In the genomic region with DNA sequence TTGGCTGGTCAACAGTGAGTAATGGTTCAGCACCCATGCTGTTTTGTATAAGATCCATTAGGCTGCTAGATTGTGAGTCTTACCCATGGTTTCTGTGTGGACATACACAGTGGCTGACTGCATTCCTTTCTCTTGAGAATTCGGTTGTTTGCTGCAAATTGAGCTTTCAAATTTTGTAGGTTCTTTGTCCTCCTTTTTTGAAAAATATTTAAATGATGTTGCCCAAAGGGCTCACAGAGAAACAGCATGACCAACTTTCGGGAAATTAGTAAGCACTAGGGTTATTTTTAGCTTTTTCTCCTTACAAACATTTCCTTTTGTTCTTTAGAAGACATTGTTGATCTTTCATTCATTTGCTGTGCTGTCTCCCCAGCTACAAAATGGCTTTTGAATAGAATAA, we compare ENCODE assay signal across 14 cellular contexts.
DNase-seq lines count a peak whose midpoint lies in the region; ATAC-seq and TF ChIP-seq lines count a peak whose summit lies in the region.
"Had no signal": no experiment of that assay in that cellular context is flagged by ENCODE, and none has a peak within 500 bp of the region (broad histone marks: within the 10 kb centered on the region; RNA-seq: fewer than 3 reads in every experiment).

No MANE protein-coding gene starts in this region.

- peak overlapping the region; percentile 91 for H3K27ac Mint-ChIP-seq in HFFc6
- no peak overlapping the region for H3K27ac Mint-ChIP-seq in glutamatergic neuron (ENCODE audit: unreplicated experiment)
- H3K27ac Mint-ChIP-seq: activated CD8-positive, alpha-beta T cell treated with anti-CD3 and anti-CD28 coated beads, Interleukin-2, amount 10 ng/mL, durations not matched to agents 7 days and 5 days; T-helper 2 cell treated with Interferon-gamma antibody and Interleukin-4, amounts not matched to agents 5 μg/mL and 100 μg/mL, for 36 hours had no signal

- H3K36me3 Mint-ChIP-seq in HFFc6 (ENCODE audit: low read depth), result peaks cover 46% of the 10 kb centered on the region
- H3K36me3 Mint-ChIP-seq in glutamatergic neuron (ENCODE audit: unreplicated experiment), result peaks cover 30% of the 10 kb centered on the region

- TF ChIP-seq CTCF in HFFc6 (IDR thresholded peaks at IDR 0.05) (no peak), astrocyte of the spinal cord (IDR thresholded peaks at IDR 0.05; ENCODE audit: low read depth, low read length) (no peak), glutamatergic neuron (IDR thresholded peaks at IDR 0.05; ENCODE audit: partially characterized antibody, unreplicated experiment) (no peak)

- DNase-seq in HFFc6 (peak; percentile 90), astrocyte of the spinal cord (ENCODE audit: low read depth, low spot score) (peak; percentile 86), hepatic stellate cell (ENCODE audit: low spot score) (peak; percentile 50), substantia nigra (lab: John Stamatoyannopoulos, UW) (peak in 3 of 49 donors; percentile 28 to 38 (median 38)), OCI-M1 (lab: John Stamatoyannopoulos, UW) (no peak), glutamatergic neuron (no peak), H4 (ENCODE audit: low spot score) (no peak)
- DNase-seq: activated CD8-positive, alpha-beta T cell treated with anti-CD3 and anti-CD28 coated beads, Interleukin-2, amount 10 ng/mL, durations not matched to agents 7 days and 5 days; activated naive CD4-positive, alpha-beta T cell treated with anti-CD3 and anti-CD28 coated beads, Interleukin-2, amount 10 ng/mL, durations not matched to agents 7 days and 5 days; Calu3; effector CD8-positive, alpha-beta T cell; testis had no signal

- no peak for ATAC-seq in HG03354 (IDR thresholded peaks at IDR 0.05; ENCODE audit: poor library complexity, severe bottlenecking, unreplicated experiment)
- ATAC-seq: activated CD8-positive, alpha-beta T cell treated with anti-CD3 and anti-CD28 coated beads, Interleukin-2, amount 10 ng/mL, durations not matched to agents 7 days and 5 days had no signal

- H3K4me3 ChIP-seq in astrocyte of the spinal cord (ENCODE audit: low read depth, low read length), result no peak overlapping the region
- H3K4me3 ChIP-seq: testis had no signal

- H3K4me1 Mint-ChIP-seq in HFFc6 (ENCODE audit: low read depth) (peaks cover 64% of the 10 kb centered on the region), glutamatergic neuron (ENCODE audit: low read depth, unreplicated experiment) (peaks cover 26% of the 10 kb centered on the region)

- H3K27me3 Mint-ChIP-seq in HFFc6 (ENCODE audit: insufficient read depth) (no peaks in the 10 kb centered on the region; the same call in 1 of the 2 replicates), glutamatergic neuron (ENCODE audit: unreplicated experiment) (no peaks in the 10 kb centered on the region)
- H3K27me3 Mint-ChIP-seq: activated naive CD4-positive, alpha-beta T cell treated with anti-CD3 and anti-CD28 coated beads, Interleukin-2, amount 10 ng/mL, durations not matched to agents 7 days and 5 days had no signal

- in situ Hi-C loops in astrocyte of the spinal cord (cut with HindIII; ENCODE audit: low sequenced_read_pairs), result no loop called here

- H3K9me3 Mint-ChIP-seq in HFFc6 (no peaks in the 10 kb centered on the region), glutamatergic neuron (ENCODE audit: unreplicated experiment) (peaks cover 6% of the 10 kb centered on the region)

- H3K4me3 Mint-ChIP-seq in HFFc6 (peak overlapping the region; percentile 80), glutamatergic neuron (ENCODE audit: unreplicated experiment) (no peak overlapping the region)
- H3K4me3 Mint-ChIP-seq: activated CD8-positive, alpha-beta T cell treated with anti-CD3 and anti-CD28 coated beads, Interleukin-2, amount 10 ng/mL, durations not matched to agents 7 days and 5 days; activated naive CD4-positive, alpha-beta T cell treated with anti-CD3 and anti-CD28 coated beads, Interleukin-2, amount 10 ng/mL, durations not matched to agents 7 days and 5 days had no signal

- H3K27ac ChIP-seq in substantia nigra (ENCODE audit: low read depth, low read length, poor library complexity, severe bottlenecking), result peak overlapping the region; percentile 98
- H3K27ac ChIP-seq: testis had no signal

Comparison
In these comparisons a context has a peak if more than half of its experiments do, and no peak if none do; other contexts are left out.
1. DNase-seq: peak in HFFc6 (single experiment), astrocyte of the spinal cord (single experiment) and hepatic stellate cell (single experiment); none in OCI-M1 (single experiment), glutamatergic neuron (single experiment) and H4 (single experiment).